ENCODE assay signal across 9 cellular contexts in genomic region chr9:6739218-6739617, GRCh38. TPM values are rescaled to one million over a fixed set of nuclear protein-coding genes. Genes with fewer than 3 reads are reported as not detected.
A peak's percentile ranks its signal among the peaks of the same experiment; 100 is the strongest.
DNase-seq lines count a peak whose midpoint lies in the region; ATAC-seq and TF ChIP-seq lines count a peak whose summit lies in the region.
"Had no signal": no experiment of that assay in that cellular context is flagged by ENCODE, and none has a peak within 500 bp of the region (broad histone marks: within the 10 kb centered on the region; RNA-seq: fewer than 3 reads in every experiment).

No MANE protein-coding gene starts in this region.

- intact Hi-C loops in sciatic nerve (cut with DNase I), result no loop called here

- no peak overlapping the region for H3K4me3 Mint-ChIP-seq in GM23338

- POLR2A ChIA-PET in BJ (lab: Charles Lee) (no interaction called here), SK-N-SH (lab: Yijun Ruan, JAX) (interaction anchor here (1.2 kb wide), 1 partner anchor 58 kb away, joined by 3 read pairs; no protein-coding TSS in a partner anchor)

- H3K27me3 ChIP-seq in BJ (ENCODE audit: control insufficient read depth, insufficient read depth, low read length) (no peaks in the 10 kb centered on the region), GM23338 (ENCODE audit: insufficient read depth) (no peaks in the 10 kb centered on the region), SK-N-SH (ENCODE audit: insufficient read depth) (no peaks in the 10 kb centered on the region), kidney epithelial cell (ENCODE audit: control insufficient read depth, insufficient read depth, low read length) (no peaks in the 10 kb centered on the region), suprapubic skin (no peaks in the 10 kb centered on the region)

- H3K27me3 Mint-ChIP-seq in GM23338 (ENCODE audit: insufficient read depth, low read depth, poor library complexity), result peaks cover 1% of the 10 kb centered on the region

- no peaks in the 10 kb centered on the region for H3K4me1 ChIP-seq in GM23338 (ENCODE audit: insufficient read depth)
- H3K4me1 ChIP-seq in SK-N-SH (ENCODE audit: control insufficient read depth in 1 of 2, insufficient read depth in 2 of 2, low read depth in 1 of 2, low read length in 1 of 2), result no peaks in the 10 kb centered on the region
- no peaks in the 10 kb centered on the region for H3K4me1 ChIP-seq in suprapubic skin

- TF ChIP-seq RAD21 in SK-N-SH (IDR thresholded peaks at IDR 0.05; ENCODE audit: low read length), result peak; percentile 65

- no peaks in the 10 kb centered on the region for H3K36me3 ChIP-seq in BJ (ENCODE audit: control insufficient read depth, insufficient read depth, low read length)
- peaks cover 3% of the 10 kb centered on the region; the same call in 1 of the 2 replicates for H3K36me3 ChIP-seq in GM23338 (ENCODE audit: insufficient read depth)
- H3K36me3 ChIP-seq in SK-N-SH (replicated peaks in 1 of 2; ENCODE audit: control insufficient read depth in 1 of 2, insufficient read depth in 2 of 2, low read length in 1 of 2), result no peaks in the 10 kb centered on the region
- H3K36me3 ChIP-seq in kidney epithelial cell (ENCODE audit: control insufficient read depth, insufficient read depth, low read length), result no peaks in the 10 kb centered on the region
- H3K36me3 ChIP-seq in suprapubic skin, result no peaks in the 10 kb centered on the region

- no peaks in the 10 kb centered on the region for H3K9me2 ChIP-seq in GM23338 (ENCODE audit: insufficient read depth)
- no peaks in the 10 kb centered on the region for H3K9me2 ChIP-seq in SK-N-SH

- no peak for DNase-seq in BJ (ENCODE audit: low read depth)
- DNase-seq in GM23338 (ENCODE audit: low spot score), result peak; percentile 47
- peak; percentile 33 for DNase-seq in SK-N-SH
- no peak for DNase-seq in kidney epithelial cell (ENCODE audit: low read depth)
- DNase-seq in C1 segment of cervical spinal cord (lab: John Stamatoyannopoulos, UW), result no peak
- DNase-seq in sciatic nerve (ENCODE audit: low spot score), result no peak
- no peak for DNase-seq in DMS114 treated with DMSO at 0.1 percent for 48 hours (lab: John Stamatoyannopoulos, UW; ENCODE audit: unreplicated experiment)
- DNase-seq in suprapubic skin (ENCODE audit: low spot score in 2 of 2), result no peak
- DNase-seq: activated CD8-positive, alpha-beta memory T cell treated with anti-CD3 and anti-CD28 coated beads, Interleukin-2, amount 50 U/mL, for 4 hours had no signal

- no peak for TF ChIP-seq EP300 in SK-N-SH (IDR thresholded peaks at IDR 0.05; ENCODE audit: borderline replicate concordance in 1 of 2, low read depth in 1 of 2, low read length in 1 of 2)
- TF ChIP-seq EP300 in suprapubic skin (IDR thresholded peaks at IDR 0.05), result no peak

- no peak overlapping the region for H3K27ac ChIP-seq in GM23338 (ENCODE audit: low read depth)
- H3K27ac ChIP-seq in SK-N-SH (ENCODE audit: low read depth in 2 of 2, low read length in 1 of 2), result no peak overlapping the region
- no peak overlapping the region for H3K27ac ChIP-seq in suprapubic skin

- no peaks in the 10 kb centered on the region for H3F3A ChIP-seq in GM23338 (replicated peaks; ENCODE audit: low read depth)
- no peaks in the 10 kb centered on the region for H3F3A ChIP-seq in SK-N-SH (replicated peaks; ENCODE audit: insufficient read depth)

- H3K9ac ChIP-seq in SK-N-SH, result no peak overlapping the region

- 0% methylated on average over 1 of the region's 1 CpG for WGBS in SK-N-SH (ENCODE audit: low lambda C conversion rate)
- 6% methylated on average over 1 of the region's 1 CpG for WGBS in suprapubic skin

- H4K20me1 ChIP-seq in GM23338 (replicated peaks; ENCODE audit: insufficient read depth) (no peaks in the 10 kb centered on the region), SK-N-SH (ENCODE audit: insufficient read depth) (no peaks in the 10 kb centered on the region)

- H2AFZ ChIP-seq in GM23338 (no peak overlapping the region), SK-N-SH (ENCODE audit: low read depth) (no peak overlapping the region)

- no peak for TF ChIP-seq POLR2A in suprapubic skin (IDR thresholded peaks at IDR 0.05)

- CTCF ChIA-PET in BJ (lab: Yijun Ruan, JAX), result interaction anchor here (0.6 to 2.6 kb wide), 11 partner anchors 10 to 385 kb away, joined by 3 to 13 read pairs (median 5); no protein-coding TSS in a partner anchor
- CTCF ChIA-PET in SK-N-SH (lab: Yijun Ruan, JAX), result interaction anchor here (0.6 to 4.1 kb wide), 14 partner anchors 10 to 388 kb away, joined by 3 to 20 read pairs (median 3); no protein-coding TSS in a partner anchor

- H3K79me2 ChIP-seq in GM23338 (replicated peaks; ENCODE audit: insufficient read depth) (no peaks in the 10 kb centered on the region), SK-N-SH (ENCODE audit: insufficient read depth) (no peaks in the 10 kb centered on the region)

- no peaks in the 10 kb centered on the region for H3K9me3 ChIP-seq in SK-N-SH
- no peaks in the 10 kb centered on the region for H3K9me3 ChIP-seq in suprapubic skin

- H3K4me1 Mint-ChIP-seq in GM23338, result no peaks in the 10 kb centered on the region

- H3K9me3 Mint-ChIP-seq in GM23338, result peaks cover 18% of the 10 kb centered on the region

- no peak for ATAC-seq in GM23338
- no peak for ATAC-seq in sciatic nerve

- no peak overlapping the region for H3K27ac Mint-ChIP-seq in GM23338

- H3K4me3 ChIP-seq in BJ (ENCODE audit: low read depth, low read length) (no peak overlapping the region), GM23338 (no peak overlapping the region), SK-N-SH (ENCODE audit: low read depth in 2 of 2, low read length in 1 of 2) (no peak overlapping the region), kidney epithelial cell (ENCODE audit: low read depth, low read length) (no peak overlapping the region), suprapubic skin (no peak overlapping the region)

- H3K4me2 ChIP-seq in GM23338 (no peak overlapping the region), SK-N-SH (no peak overlapping the region)

- TF ChIP-seq CTCF in BJ (IDR thresholded peaks at IDR 0.05; ENCODE audit: insufficient read depth, low read depth, low read length), result peak; percentile 34; the same call in 1 of the 2 replicates
- peak; percentile 54 to 63 for TF ChIP-seq CTCF in GM23338 (conservative IDR thresholded peaks at IDR 0.05; ENCODE audit: low read depth in 2 of 2)
- peak; percentile 52 for TF ChIP-seq CTCF in SK-N-SH (IDR thresholded peaks at IDR 0.05)
- peak; percentile 34 for TF ChIP-seq CTCF in kidney epithelial cell (IDR thresholded peaks at IDR 0.05; ENCODE audit: insufficient read depth, low read length, poor library complexity, severe bottlenecking)
- TF ChIP-seq CTCF in suprapubic skin (IDR thresholded peaks at IDR 0.05), result no peak

- H3K36me3 Mint-ChIP-seq in GM23338 (ENCODE audit: low read depth), result peaks cover 8% of the 10 kb centered on the region

TF ChIP-seq in GM23338, 12 proteins besides CTCF, POLR2A, EP300 and RAD21:
- TF ChIP-seq STAT1 (IDR thresholded peaks at IDR 0.05; ENCODE audit: unreplicated experiment), result no peak

TF ChIP-seq in SK-N-SH, 30 proteins besides CTCF, POLR2A, EP300 and RAD21:
- no peak for TF ChIP-seq SIN3A (IDR thresholded peaks at IDR 0.05; ENCODE audit: borderline replicate concordance, low read depth, low read length)
- TF ChIP-seq, protein P1, sequence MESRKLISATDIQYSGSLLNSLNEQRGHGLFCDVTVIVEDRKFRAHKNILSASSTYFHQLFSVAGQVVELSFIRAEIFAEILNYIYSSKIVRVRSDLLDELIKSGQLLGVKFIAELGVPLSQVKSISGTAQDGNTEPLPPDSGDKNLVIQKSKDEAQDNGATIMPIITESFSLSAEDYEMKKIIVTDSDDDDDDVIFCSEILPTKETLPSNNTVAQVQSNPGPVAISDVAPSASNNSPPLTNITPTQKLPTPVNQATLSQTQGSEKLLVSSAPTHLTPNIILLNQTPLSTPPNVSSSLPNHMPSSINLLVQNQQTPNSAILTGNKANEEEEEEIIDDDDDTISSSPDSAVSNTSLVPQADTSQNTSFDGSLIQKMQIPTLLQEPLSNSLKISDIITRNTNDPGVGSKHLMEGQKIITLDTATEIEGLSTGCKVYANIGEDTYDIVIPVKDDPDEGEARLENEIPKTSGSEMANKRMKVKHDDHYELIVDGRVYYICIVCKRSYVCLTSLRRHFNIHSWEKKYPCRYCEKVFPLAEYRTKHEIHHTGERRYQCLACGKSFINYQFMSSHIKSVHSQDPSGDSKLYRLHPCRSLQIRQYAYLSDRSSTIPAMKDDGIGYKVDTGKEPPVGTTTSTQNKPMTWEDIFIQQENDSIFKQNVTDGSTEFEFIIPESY (IDR thresholded peaks at IDR 0.05; ENCODE audit: borderline replicate concordance, low read depth), result no peak
- no peak for TF ChIP-seq GABPA (IDR thresholded peaks at IDR 0.05; ENCODE audit: low read depth)
- TF ChIP-seq POLR2AphosphoS5 (IDR thresholded peaks at IDR 0.05; ENCODE audit: low read depth, low read length), result no peak
- TF ChIP-seq CHD2 (IDR thresholded peaks at IDR 0.05; ENCODE audit: low read length, partially characterized antibody), result no peak
- peak; percentile 40 for TF ChIP-seq SMC3 (IDR thresholded peaks at IDR 0.05; ENCODE audit: low read depth, low read length)
- TF ChIP-seq NFIC (IDR thresholded peaks at IDR 0.05; ENCODE audit: borderline replicate concordance), result no peak
- TF ChIP-seq YY1 (IDR thresholded peaks at IDR 0.05; ENCODE audit: low read depth), result no peak

RNA-seq across cellular contexts. Expression of gene KDM4C, which starts 18.6 kb away (rescaled TPM):
- polyA plus RNA-seq in BJ (2011; rRNA removed) (11.3 and 11.5 TPM in 2 replicates), GM23338 (2016; fragmentation: Nextera tagmentation; extraction: Ambion mirVana) (6.9 and 12.0 TPM in 2 replicates), SK-N-SH (2012; rRNA removed) (9.4 and 11.4 TPM in 2 replicates)
- polyA minus RNA-seq in BJ (2011; rRNA and poly(A)+ RNA removed), result 34.1 and 37.3 TPM in 2 replicates
- 36.0 and 43.8 TPM in 2 replicates for total RNA-seq in GM23338 (2014; rRNA removed; shearing (Covaris generic))
- 9.4 and 9.8 TPM in 2 replicates for polyA plus RNA-seq in SK-N-SH (2012; cell fraction: cytosol; rRNA removed)
- polyA plus RNA-seq in SK-N-SH (2012; cell fraction: nucleus; rRNA removed), result 19.1 and 31.2 TPM in 2 replicates
- total RNA-seq in kidney epithelial cell (14.7 and 15.1 TPM in 2 replicates), sciatic nerve (51.1 TPM), suprapubic skin (100 to 1,000 TPM in 1 of 4 donors, 10 to 100 TPM in 3; 39.0 to 113 (median 43.9) TPM)

Comparison
In these comparisons a context has a peak if more than half of its experiments do, and no peak if none do; other contexts are left out.
1. DNase-seq: peak in GM23338 (single experiment) and SK-N-SH (single experiment); none in BJ (single experiment), kidney epithelial cell (single experiment), C1 segment of cervical spinal cord (0 of 14), sciatic nerve (single experiment), DMS114 treated with DMSO at 0.1 percent for 48 hours (single experiment) and suprapubic skin (0 of 2).
2. CTCF ChIP-seq: peak in BJ (single experiment), GM23338 (2 of 2), SK-N-SH (single experiment) and kidney epithelial cell (single experiment); none in suprapubic skin (0 of 2).